Comparison of ENCODE assay signal across 9 cellular contexts in genomic region chr2:45024600-45025291, GRCh38. TPM values are rescaled to one million over a fixed set of nuclear protein-coding genes. Genes with fewer than 3 reads are reported as not detected.
DNase-seq lines count a peak whose midpoint lies in the region; ATAC-seq, FAIRE-seq and TF ChIP-seq lines count a peak whose summit lies in the region.
"Had no signal": no experiment of that assay in that cellular context is flagged by ENCODE, and none has a peak within 500 bp of the region (broad histone marks: within the 10 kb centered on the region; RNA-seq: fewer than 3 reads in every experiment).

No MANE protein-coding gene starts in this region.

- H3K27me3 Mint-ChIP-seq in MCF 10A (ENCODE audit: insufficient read depth, unreplicated experiment) = no peaks in the 10 kb centered on the region

- BruUV-seq in MCF 10A (replicated peaks; lab: Mats Ljungman, UMichigan) = no TSS peak

- H3K36me3 ChIP-seq in breast epithelium = no peaks in the 10 kb centered on the region
- no peaks in the 10 kb centered on the region for H3K36me3 ChIP-seq in prostate gland

- H3K27ac ChIP-seq in breast epithelium (no peak overlapping the region), prostate gland (no peak overlapping the region)

- H3K4me3 Mint-ChIP-seq in MCF 10A (ENCODE audit: unreplicated experiment) = no peak overlapping the region

- CTCF ChIA-PET in MCF 10A (lab: Yijun Ruan, JAX) = interaction anchor here (0.6 to 2.8 kb wide), 5 partner anchors 43 to 469 kb away, joined by 3 to 20 read pairs (median 3); no protein-coding TSS in a partner anchor

- H3K27ac Mint-ChIP-seq in MCF 10A (ENCODE audit: low read depth, unreplicated experiment) = peak overlapping the region; percentile 8

- H3K9me3 ChIP-seq in breast epithelium (no peaks in the 10 kb centered on the region), prostate gland (no peaks in the 10 kb centered on the region)

- intact Hi-C loops in MCF 10A (cut with micrococcal nuclease) (loop anchor here (1.0 kb wide), 4 partner anchors 145 to 470 kb away; no protein-coding TSS in a partner anchor), breast epithelium (cut with DNase I; ENCODE audit: low total_unique reads) (no loop called here), prostate gland (cut with DNase I) (no loop called here)

- no peak for TF ChIP-seq POLR2A in breast epithelium (IDR thresholded peaks at IDR 0.05)
- no peak for TF ChIP-seq POLR2A in prostate gland (IDR thresholded peaks at IDR 0.05)

- H3K4me1 ChIP-seq in breast epithelium (no peaks in the 10 kb centered on the region), prostate gland (replicated peaks) (no peaks in the 10 kb centered on the region)

- peaks cover 28% of the 10 kb centered on the region for H3K4me1 Mint-ChIP-seq in MCF 10A (ENCODE audit: insufficient read depth, unreplicated experiment)

- TF ChIP-seq CTCF in MCF 10A (IDR thresholded peaks at IDR 0.05; ENCODE audit: unreplicated experiment) (peak; percentile 54), breast epithelium (IDR thresholded peaks at IDR 0.05) (no peak), prostate gland (IDR thresholded peaks at IDR 0.05) (peak in 1 of 4 experiments; percentile 28)

- POLR2A ChIA-PET in MCF 10A (lab: Yijun Ruan, JAX) = interaction anchor here (0.9 to 1.1 kb wide), 2 partner anchors 149 to 181 kb away, joined by 3 to 4 read pairs; no protein-coding TSS in a partner anchor

- H3K4me3 ChIP-seq in breast epithelium (no peak overlapping the region), prostate gland (no peak overlapping the region)

- peak; percentile 96 for DNase-seq in MCF 10A (ENCODE audit: unreplicated experiment)
- no peak for DNase-seq in breast epithelium (ENCODE audit: low spot score in 2 of 2)
- peak; percentile 17 for DNase-seq in RPMI8226
- DNase-seq in foreskin melanocyte = peak; percentile 35
- DNase-seq in urothelium cell line (ENCODE audit: low spot score) = peak; percentile 90
- no peak for DNase-seq in prostate gland (ENCODE audit: low spot score)
- DNase-seq in NCI-H1417 treated with DMSO at 0.1 percent for 48 hours (lab: John Stamatoyannopoulos, UW) = no peak

- H3K27me3 ChIP-seq in breast epithelium (no peaks in the 10 kb centered on the region), prostate gland (replicated peaks; ENCODE audit: insufficient read depth) (no peaks in the 10 kb centered on the region)

- peak; percentile 44 for FAIRE-seq in urothelium cell line (lab: Jason Lieb, UNC)

- no peak for ATAC-seq in GM21619 (IDR thresholded peaks at IDR 0.05; ENCODE audit: unreplicated experiment)

- WGBS in prostate gland = 46% methylated on average over 7 of the region's 7 CpGs

- no peaks in the 10 kb centered on the region for H3K9me3 Mint-ChIP-seq in MCF 10A (ENCODE audit: unreplicated experiment)

- H3K36me3 Mint-ChIP-seq in MCF 10A (ENCODE audit: insufficient read depth, unreplicated experiment) = no peaks in the 10 kb centered on the region

RNA-seq across cellular contexts. Expression of gene SIX2, which starts 15.5 kb away (rescaled TPM):
- total RNA-seq in MCF 10A (2022) (0.96 and 1.2 TPM in 2 replicates), breast epithelium (1 to 10 TPM in 2 of 3 donors, under 1 TPM in 1; 0.98 to 3.5 (median 1.5) TPM), prostate gland (1 to 10 TPM; 1.8 to 5.1 TPM)
- total RNA-seq: T-helper 2 cell treated with Interferon-gamma antibody and Interleukin-4, amounts not matched to agents 100 ng/mL and 5 ng/mL, for 36 hours had no signal

Comparison
In these comparisons a context has a peak if more than half of its experiments do, and no peak if none do; other contexts are left out.
1. DNase-seq: peak in MCF 10A (single experiment), RPMI8226 (single experiment), foreskin melanocyte (single experiment) and urothelium cell line (single experiment); none in breast epithelium (0 of 2), prostate gland (single experiment) and NCI-H1417 treated with DMSO at 0.1 percent for 48 hours (single experiment).